Comparison of ENCODE assay signal across 24 cellular contexts in the genomic region with DNA sequence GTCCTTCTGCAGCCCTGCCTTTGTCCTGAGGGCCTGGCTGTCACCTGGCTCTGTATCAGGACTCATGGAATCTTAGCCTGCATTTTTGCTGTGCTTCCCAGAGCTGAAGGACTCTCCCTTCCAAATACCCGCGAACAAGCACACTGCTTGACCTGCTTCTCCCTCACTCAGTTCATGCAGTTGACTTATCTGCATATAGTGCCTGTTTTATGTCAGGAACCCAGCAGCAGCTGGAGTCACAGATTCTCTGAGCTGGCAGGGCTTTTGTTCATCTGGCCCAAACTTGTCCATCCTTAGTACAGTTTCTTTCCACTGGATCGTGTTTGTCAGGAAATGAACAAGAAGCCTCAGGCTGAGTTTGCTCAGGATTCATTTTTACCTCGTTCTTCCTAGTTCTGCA.
DNase-seq lines count a peak whose midpoint lies in the region; ATAC-seq and TF ChIP-seq lines count a peak whose summit lies in the region.
"Had no signal": no experiment of that assay in that cellular context is flagged by ENCODE, and none has a peak within 500 bp of the region (broad histone marks: within the 10 kb centered on the region; RNA-seq: fewer than 3 reads in every experiment).

No MANE protein-coding gene starts in this region.

- H3K36me3 ChIP-seq in breast epithelium = no peaks in the 10 kb centered on the region
- no peaks in the 10 kb centered on the region for H3K36me3 ChIP-seq in thymus (ENCODE audit: control insufficient read depth, insufficient read depth)

- BruUV-seq in MCF 10A (replicated peaks; lab: Mats Ljungman, UMichigan) = no TSS peak

- peak overlapping the region; percentile 70 to 76 for H3K27ac ChIP-seq in breast epithelium
- peak overlapping the region; percentile 22 for H3K27ac ChIP-seq in thymus (ENCODE audit: low read depth)
- H3K27ac ChIP-seq: C4-2B had no signal

- no peaks in the 10 kb centered on the region for H3K9me3 Mint-ChIP-seq in MCF 10A (ENCODE audit: unreplicated experiment)
- H3K9me3 Mint-ChIP-seq in dendritic cell treated with granulocyte-macrophage colony-stimulating factor and Interleukin-4, amounts not matched to agents 40 ng/mL and 50 ng/mL, for 4 days = no peaks in the 10 kb centered on the region
- H3K9me3 Mint-ChIP-seq: activated naive CD4-positive, alpha-beta T cell treated with anti-CD3 and anti-CD28 coated beads, Interleukin-2, amount 50 U/mL, for 24 hours; endodermal cell; IgD-negative memory B cell had no signal

- H3K4me1 Mint-ChIP-seq in MCF 10A (ENCODE audit: insufficient read depth, unreplicated experiment) = peaks cover 18% of the 10 kb centered on the region
- peaks cover 95% of the 10 kb centered on the region for H3K4me1 Mint-ChIP-seq in dendritic cell treated with granulocyte-macrophage colony-stimulating factor and Interleukin-4, amounts not matched to agents 40 ng/mL and 50 ng/mL, for 4 days (ENCODE audit: low read depth)
- H3K4me1 Mint-ChIP-seq: endodermal cell had no signal

- TF ChIP-seq CTCF in breast epithelium (IDR thresholded peaks at IDR 0.05) (no peak), MCF 10A (IDR thresholded peaks at IDR 0.05; ENCODE audit: unreplicated experiment) (no peak)

- H3K27me3 ChIP-seq in breast epithelium (no peaks in the 10 kb centered on the region), thymus (ENCODE audit: control insufficient read depth, insufficient read depth) (no peaks in the 10 kb centered on the region)

- no peak overlapping the region for H3K4me3 Mint-ChIP-seq in MCF 10A (ENCODE audit: unreplicated experiment)
- no peak overlapping the region for H3K4me3 Mint-ChIP-seq in dendritic cell treated with granulocyte-macrophage colony-stimulating factor and Interleukin-4, amounts not matched to agents 40 ng/mL and 50 ng/mL, for 4 days
- H3K4me3 Mint-ChIP-seq: activated CD8-positive, alpha-beta T cell treated with anti-CD3 and anti-CD28 coated beads, Interleukin-2, amount 10 ng/mL, durations not matched to agents 7 days and 5 days; activated naive CD4-positive, alpha-beta T cell treated with anti-CD3 and anti-CD28 coated beads, Interleukin-2, amount 50 U/mL, for 24 hours; endodermal cell had no signal

- intact Hi-C loops in breast epithelium (cut with DNase I; ENCODE audit: low total_unique reads) (no loop called here), MCF 10A (cut with micrococcal nuclease) (no loop called here), left ventricle myocardium superior (cut with micrococcal nuclease) (no loop called here)
- intact Hi-C loops in dendritic cell treated with granulocyte-macrophage colony-stimulating factor and Interleukin-4, amounts not matched to agents 40 ng/mL and 50 ng/mL, for 4 days (cut with micrococcal nuclease) = loop anchor here (5.0 kb wide), 2 partner anchors 40 to 105 kb away; no protein-coding TSS in a partner anchor

- DNase-seq in breast epithelium (ENCODE audit: low spot score in 2 of 2) (peak in 1 of 2 donors; percentile 54), MCF 10A (ENCODE audit: unreplicated experiment) (no peak), left ventricle myocardium superior (no peak), Ammon's horn (ENCODE audit: low spot score) (no peak), COLO829 (ENCODE audit: low spot score) (no peak)
- DNase-seq: activated CD8-positive, alpha-beta T cell treated with anti-CD3 and anti-CD28 coated beads, Interleukin-2, amount 10 ng/mL, durations not matched to agents 7 days and 5 days; activated T-cell treated with anti-CD3 and anti-CD28 coated beads, Interleukin-2, amount 50 U/mL, for 48 hours; endodermal cell; HCEC 1CT; left cardiac atrium; MM.1S; NCI-H1436 treated with DMSO at 0.1 percent for 48 hours; NCI-H69; occipital lobe; stimulated activated naive CD4-positive, alpha-beta T cell treated with Interleukin-2 at 50 U/mL for 16 hours; T-helper 2 cell had no signal

- H3K9me3 ChIP-seq in breast epithelium (peaks cover 0 to under 1% of the 10 kb centered on the region in 2 donors), thymus (ENCODE audit: control insufficient read depth) (peaks cover under 1% of the 10 kb centered on the region)

- H3K36me3 Mint-ChIP-seq in MCF 10A (ENCODE audit: insufficient read depth, unreplicated experiment) = no peaks in the 10 kb centered on the region
- H3K36me3 Mint-ChIP-seq in dendritic cell treated with granulocyte-macrophage colony-stimulating factor and Interleukin-4, amounts not matched to agents 40 ng/mL and 50 ng/mL, for 4 days (ENCODE audit: low read depth) = no peaks in the 10 kb centered on the region
- H3K36me3 Mint-ChIP-seq: activated naive CD4-positive, alpha-beta T cell treated with anti-CD3 and anti-CD28 coated beads, Interleukin-2, amount 50 U/mL, for 24 hours had no signal

- H3K4me3 ChIP-seq in breast epithelium (no peak overlapping the region), thymus (ENCODE audit: low read length) (no peak overlapping the region)

- CTCF ChIA-PET in MCF 10A (lab: Yijun Ruan, JAX) = interaction anchor here (1.1 kb wide), 1 partner anchor 193 kb away, joined by 5 read pairs; no protein-coding TSS in a partner anchor

- peaks cover 2 to 17% of the 10 kb centered on the region in 2 donors for H3K4me1 ChIP-seq in breast epithelium
- H3K4me1 ChIP-seq in thymus (ENCODE audit: control insufficient read depth, insufficient read depth, low read length) = peaks cover 3% of the 10 kb centered on the region

- ATAC-seq in left ventricle myocardium superior (peak; percentile 46), GM18511 (IDR thresholded peaks at IDR 0.05; ENCODE audit: unreplicated experiment) (no peak)
- ATAC-seq: activated CD4-positive, CD25-positive, alpha-beta regulatory T cell treated with anti-CD3 and anti-CD28 coated beads, Interleukin-2, amount 50 U/mL, for 24 hours; activated CD8-positive, alpha-beta T cell treated with anti-CD3 and anti-CD28 coated beads, Interleukin-2, amount 10 ng/mL, durations not matched to agents 7 days and 5 days; sciatic nerve had no signal

- TF ChIP-seq POLR2A in breast epithelium (IDR thresholded peaks at IDR 0.05) = no peak

- H3K27me3 Mint-ChIP-seq in MCF 10A (ENCODE audit: insufficient read depth, unreplicated experiment) = peaks cover 16% of the 10 kb centered on the region
- H3K27me3 Mint-ChIP-seq in dendritic cell treated with granulocyte-macrophage colony-stimulating factor and Interleukin-4, amounts not matched to agents 40 ng/mL and 50 ng/mL, for 4 days = peaks cover 11% of the 10 kb centered on the region
- H3K27me3 Mint-ChIP-seq: activated naive CD4-positive, alpha-beta T cell treated with anti-CD3 and anti-CD28 coated beads, Interleukin-2, amount 50 U/mL, for 24 hours; IgD-negative memory B cell had no signal

- POLR2A ChIA-PET in MCF 10A (lab: Yijun Ruan, JAX) = interaction anchor here (0.7 to 1.0 kb wide), 3 partner anchors 26 to 145 kb away, joined by 3 read pairs; no protein-coding TSS in a partner anchor

- no peak overlapping the region for H3K27ac Mint-ChIP-seq in MCF 10A (ENCODE audit: low read depth, unreplicated experiment)
- peak overlapping the region; percentile 80 for H3K27ac Mint-ChIP-seq in dendritic cell treated with granulocyte-macrophage colony-stimulating factor and Interleukin-4, amounts not matched to agents 40 ng/mL and 50 ng/mL, for 4 days
- H3K27ac Mint-ChIP-seq: activated CD8-positive, alpha-beta T cell treated with anti-CD3 and anti-CD28 coated beads, Interleukin-2, amount 10 ng/mL, durations not matched to agents 7 days and 5 days; activated naive CD4-positive, alpha-beta T cell treated with anti-CD3 and anti-CD28 coated beads, Interleukin-2, amount 50 U/mL, for 24 hours; endodermal cell had no signal

- WGBS in thymus = 85% methylated on average over 4 of the region's 4 CpGs
